20 cellular contexts compared by ENCODE assay signal in the genomic region with DNA sequence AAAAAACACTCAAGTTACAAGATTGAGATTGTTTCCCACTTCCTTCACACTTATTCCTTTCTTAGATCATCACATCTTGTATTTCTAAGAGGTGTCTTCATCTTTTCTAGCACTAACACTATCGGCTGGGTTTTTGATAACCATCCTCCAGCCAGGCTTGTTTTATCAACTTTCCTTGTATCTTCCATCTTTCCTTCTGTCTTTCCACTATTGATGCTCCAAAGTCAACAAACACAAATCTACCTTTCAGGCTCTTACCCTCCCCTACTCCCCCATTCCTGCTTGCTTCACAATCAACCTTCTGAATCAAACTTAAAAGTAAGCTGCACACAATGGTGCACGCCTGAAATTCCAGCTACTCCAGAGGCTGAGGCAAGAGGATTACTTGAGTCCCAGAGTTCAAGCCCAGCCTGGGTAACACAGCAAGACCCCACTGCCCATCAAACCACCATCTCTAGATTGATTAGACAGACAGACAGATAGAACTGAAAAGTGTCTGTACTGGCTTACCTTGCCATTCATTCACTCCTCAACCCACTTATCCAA. TPM values are rescaled to one million over a fixed set of nuclear protein-coding genes. Genes with fewer than 3 reads are reported as not detected.
DNase-seq lines count a peak whose midpoint lies in the region; ATAC-seq and TF ChIP-seq lines count a peak whose summit lies in the region.
"Had no signal": no experiment of that assay in that cellular context is flagged by ENCODE, and none has a peak within 500 bp of the region (broad histone marks: within the 10 kb centered on the region; RNA-seq: fewer than 3 reads in every experiment).

No MANE protein-coding gene starts in this region.

- intact Hi-C loops in Panc1 (cut with micrococcal nuclease; ENCODE audit: unreplicated experiment): no loop called here
- intact Hi-C loops in psoas muscle (cut with DNase I): no loop called here

- no TSS peak for BruUV-seq in Panc1 (replicated peaks; lab: Mats Ljungman, UMichigan)

- H3K27me3 ChIP-seq in Panc1 (ENCODE audit: control insufficient read depth, insufficient read depth, low read length) (no peaks in the 10 kb centered on the region), foreskin keratinocyte (no peaks in the 10 kb centered on the region), psoas muscle (ENCODE audit: insufficient read depth in 3 of 3, low read length in 2 of 3) (no peaks in the 10 kb centered on the region)
- H3K27me3 ChIP-seq: stomach, upper lobe of right lung had no signal

- H3K27me3 Mint-ChIP-seq in activated T-cell treated with anti-CD3 and anti-CD28 coated beads, Interleukin-2, amount 50 U/mL, for 24 hours: no peaks in the 10 kb centered on the region
- H3K27me3 Mint-ChIP-seq: natural killer cell treated with Interleukin-12 subunit alpha and Interleukin-12 subunit beta and Interleukin-15 and Interleukin-18, amount 100 ng/mL, for 72 hours had no signal

- no peaks in the 10 kb centered on the region for H3K9me3 ChIP-seq in Panc1 (ENCODE audit: control insufficient read depth, insufficient read depth, low read depth, low read length)
- no peaks in the 10 kb centered on the region for H3K9me3 ChIP-seq in psoas muscle
- H3K9me3 ChIP-seq: stomach, upper lobe of right lung had no signal

- POLR2A ChIA-PET in Panc1 (lab: Charles Lee): no interaction called here

- peak overlapping the region; percentile 1 for H3K27ac Mint-ChIP-seq in activated T-cell treated with anti-CD3 and anti-CD28 coated beads, Interleukin-2, amount 50 U/mL, for 24 hours
- H3K27ac Mint-ChIP-seq: activated naive CD4-positive, alpha-beta T cell treated with anti-CD3 and anti-CD28 coated beads for 36 hours; natural killer cell treated with Interleukin-12 subunit alpha and Interleukin-12 subunit beta and Interleukin-15 and Interleukin-18, amount 100 ng/mL, for 72 hours had no signal

- peaks cover 87% of the 10 kb centered on the region for H3K4me1 ChIP-seq in Panc1 (ENCODE audit: control insufficient read depth, insufficient read depth, low read length)
- H3K4me1 ChIP-seq in foreskin keratinocyte: peaks cover 59% of the 10 kb centered on the region
- peaks cover 76% of the 10 kb centered on the region for H3K4me1 ChIP-seq in psoas muscle

- ATAC-seq in Panc1 (no peak), foreskin keratinocyte (no peak), psoas muscle (no peak), GM21737 (IDR thresholded peaks at IDR 0.05; ENCODE audit: unreplicated experiment) (no peak), GM18868 (IDR thresholded peaks at IDR 0.05; ENCODE audit: unreplicated experiment) (no peak)
- ATAC-seq: natural killer cell treated with Interleukin-12 subunit alpha and Interleukin-12 subunit beta and Interleukin-15 and Interleukin-18, amount 100 ng/mL, for 72 hours; upper lobe of right lung had no signal

- WGBS in psoas muscle, 3 donors: 49 to 65% (median 56%) methylated on average over 2 of the region's 2 CpGs

- CTCF ChIA-PET in Panc1 (lab: Charles Lee): no interaction called here

- no peak for TF ChIP-seq CTCF in Panc1 (IDR thresholded peaks at IDR 0.05)
- TF ChIP-seq CTCF in foreskin keratinocyte (conservative IDR thresholded peaks at IDR 0.05): no peak
- no peak for TF ChIP-seq CTCF in psoas muscle (IDR thresholded peaks at IDR 0.05)

- H3K36me3 ChIP-seq in Panc1 (ENCODE audit: control insufficient read depth, insufficient read depth, low read length) (no peaks in the 10 kb centered on the region; the same call in 1 of the 2 replicates), psoas muscle (ENCODE audit: insufficient read depth in 1 of 2, low read depth in 1 of 2) (no peaks in the 10 kb centered on the region)
- H3K36me3 ChIP-seq: stomach, upper lobe of right lung had no signal

- no peak for DNase-seq in activated T-cell treated with anti-CD3 and anti-CD28 coated beads, Interleukin-2, amount 50 U/mL, for 24 hours
- DNase-seq in activated T-cell treated with anti-CD3 and anti-CD28 coated beads, Interleukin-2, amount 50 U/mL, for 1 hour: no peak
- DNase-seq in Panc1 (ENCODE audit: low read depth, low spot score) (no peak), foreskin keratinocyte (no peak), psoas muscle (no peak), NCI-H1417 (lab: John Stamatoyannopoulos, UW) (no peak)
- DNase-seq: activated CD4-positive, alpha-beta T cell treated with anti-CD3 and anti-CD28 coated beads, Interleukin-2, amount 50 U/mL, for 4 hours; activated naive CD4-positive, alpha-beta T cell treated with anti-CD3 and anti-CD28 coated beads for 36 hours; hippocampal formation; kidney; mammary epithelial cell; stomach; SW 1271; upper lobe of right lung had no signal

- H3K4me3 ChIP-seq in Panc1 (ENCODE audit: low read depth in 2 of 2, low read length in 2 of 2): no peak overlapping the region
- no peak overlapping the region for H3K4me3 ChIP-seq in psoas muscle
- H3K4me3 ChIP-seq: skin epidermis, stomach, upper lobe of right lung had no signal

- peak overlapping the region; percentile 60 for H3K27ac ChIP-seq in Panc1 (ENCODE audit: low read length)
- H3K27ac ChIP-seq in foreskin keratinocyte: peak overlapping the region; percentile 81
- peak overlapping the region; percentile 17 for H3K27ac ChIP-seq in psoas muscle
- H3K27ac ChIP-seq: coronary artery, upper lobe of right lung had no signal

- H3K9me3 Mint-ChIP-seq in activated T-cell treated with anti-CD3 and anti-CD28 coated beads, Interleukin-2, amount 50 U/mL, for 24 hours: no peaks in the 10 kb centered on the region
- H3K9me3 Mint-ChIP-seq: activated naive CD4-positive, alpha-beta T cell treated with anti-CD3 and anti-CD28 coated beads for 36 hours; CD14-positive monocyte; natural killer cell treated with Interleukin-12 subunit alpha and Interleukin-12 subunit beta and Interleukin-15 and Interleukin-18, amount 100 ng/mL, for 72 hours had no signal

- H3K4me3 Mint-ChIP-seq in activated T-cell treated with anti-CD3 and anti-CD28 coated beads, Interleukin-2, amount 50 U/mL, for 24 hours: no peak overlapping the region
- H3K4me3 Mint-ChIP-seq: activated naive CD4-positive, alpha-beta T cell treated with anti-CD3 and anti-CD28 coated beads for 36 hours; natural killer cell treated with Interleukin-12 subunit alpha and Interleukin-12 subunit beta and Interleukin-15 and Interleukin-18, amount 100 ng/mL, for 72 hours had no signal

- in situ Hi-C loops in Panc1 (cut with HindIII; ENCODE audit: low pct_unique_long_range_greater_than_20kb, low sequenced_read_pairs): no loop called here

- peaks cover 53% of the 10 kb centered on the region for H3K4me1 Mint-ChIP-seq in activated T-cell treated with anti-CD3 and anti-CD28 coated beads, Interleukin-2, amount 50 U/mL, for 24 hours (ENCODE audit: low read depth)

- no peaks in the 10 kb centered on the region for H3K36me3 Mint-ChIP-seq in activated T-cell treated with anti-CD3 and anti-CD28 coated beads, Interleukin-2, amount 50 U/mL, for 24 hours (ENCODE audit: low read depth)
- H3K36me3 Mint-ChIP-seq: natural killer cell treated with Interleukin-12 subunit alpha and Interleukin-12 subunit beta and Interleukin-15 and Interleukin-18, amount 100 ng/mL, for 72 hours had no signal

RNA-seq across cellular contexts. Expression of a gene that starts 12.9 kb away (rescaled TPM):
- 170 TPM for total RNA-seq in Panc1 (2021; ENCODE audit: unreplicated experiment)
- polyA plus RNA-seq in Panc1 (2012; ENCODE audit: insufficient read length): 34.4 TPM
- total RNA-seq in foreskin keratinocyte: 42.4 and 50.1 TPM in 2 replicates
- polyA plus RNA-seq in foreskin keratinocyte: 4.6 and 5.3 TPM in 2 replicates
- 10 to 100 TPM; 72.5 to 90.5 (median 75.2) TPM for total RNA-seq in psoas muscle
- 10 to 100 TPM in 2 of 3 donors, 1 to 10 TPM in 1; 8.9 to 34.3 (median 15.3) TPM for polyA plus RNA-seq in psoas muscle

Comparison
In these comparisons a context has a peak if more than half of its experiments do, and no peak if none do; other contexts are left out.
1. H3K27ac ChIP-seq: peak in every context shown above with its lines; median percentile 81 in foreskin keratinocyte; 60 in Panc1; 17 in psoas muscle.